1 cellular context compared by ENCODE assay signal in genomic region chr2:190378883-190379237, GRCh38.
TF ChIP-seq lines count a peak whose summit lies in the region.

No MANE protein-coding gene starts in this region.

TF ChIP-seq in H1, 55 proteins besides CTCF, POLR2A, EP300 and RAD21:
- TF ChIP-seq FOSL1 (IDR thresholded peaks at IDR 0.05; ENCODE audit: insufficient read depth, low read depth, low read length) (no peak), KDM1A (IDR thresholded peaks at IDR 0.05; ENCODE audit: borderline replicate concordance, low read length) (no peak), PHF8 (conservative IDR thresholded peaks at IDR 0.05; ENCODE audit: low read depth, low read length) (no peak), SIRT6 (IDR thresholded peaks at IDR 0.05; ENCODE audit: low read length) (no peak), SP1 (IDR thresholded peaks at IDR 0.05; ENCODE audit: low read depth, low read length) (no peak)
